In the genomic region with DNA sequence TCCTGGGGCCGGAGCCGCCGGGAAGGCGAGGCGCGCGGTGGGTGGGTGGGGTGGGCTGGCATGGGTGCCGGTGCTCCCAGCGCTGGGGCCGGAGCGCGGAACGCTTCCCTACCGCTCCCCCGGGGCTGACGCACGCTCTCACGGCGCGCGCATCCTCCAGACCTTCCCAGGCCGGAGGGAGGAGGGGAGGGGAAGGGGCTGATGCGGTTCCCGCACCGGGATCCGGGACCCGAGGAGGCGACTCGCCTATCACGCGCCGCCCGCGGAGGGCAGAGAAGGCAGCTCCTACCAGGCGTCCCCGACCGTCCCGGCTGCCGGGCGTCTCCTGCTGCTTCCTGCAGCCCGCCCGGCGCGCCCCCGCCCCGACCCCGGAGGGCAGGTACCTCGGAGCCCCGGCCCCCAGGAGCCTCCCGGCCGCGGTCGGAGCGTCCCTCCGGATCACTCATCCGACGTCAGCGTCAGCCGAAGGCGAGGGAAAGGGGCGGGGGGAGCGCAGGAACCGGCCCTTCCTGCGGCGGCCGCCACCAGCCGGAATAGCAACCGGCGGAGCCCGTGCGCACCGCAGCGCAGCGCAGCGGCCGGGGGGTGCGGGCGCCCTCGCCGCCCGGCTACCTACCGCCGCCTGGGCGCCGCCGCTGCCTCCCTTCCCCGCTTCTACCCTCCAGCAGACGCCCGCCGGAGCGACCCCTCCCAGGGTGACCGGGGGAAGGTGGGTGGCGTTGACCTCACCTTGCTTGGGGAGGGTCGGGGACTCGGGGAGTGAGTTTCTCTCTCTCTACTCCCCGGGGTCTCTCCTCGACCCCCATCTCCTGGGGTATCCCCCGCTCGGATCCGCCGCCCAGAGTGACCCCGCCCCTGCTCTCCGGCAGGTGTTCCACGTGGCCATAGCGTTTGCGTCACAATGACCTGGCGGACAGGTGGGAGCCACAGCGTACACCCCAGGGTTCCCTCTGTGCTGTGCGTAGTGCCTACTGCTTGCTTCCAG, we compare ENCODE assay signal across 8 cellular contexts. TPM values are rescaled to one million over a fixed set of nuclear protein-coding genes. Genes with fewer than 3 reads are reported as not detected.
A peak's percentile ranks its signal among the peaks of the same experiment; 100 is the strongest.
DNase-seq lines count a peak whose midpoint lies in the region; ATAC-seq and TF ChIP-seq lines count a peak whose summit lies in the region.

A gene (minus strand): TSS at position 457 of the 985 bp plus-strand sequence. CDS start 26,241 bp downstream, outside the sequence.

- H3K27ac Mint-ChIP-seq in naive thymus-derived CD8-positive, alpha-beta T cell, result no peak within 1 kb of the TSS

- POLR2A ChIA-PET in naive thymus-derived CD8-positive, alpha-beta T cell (lab: Charles Lee), result interaction anchor here (0.6 kb wide), 1 partner anchor 34 kb away, joined by 3 read pairs; no protein-coding TSS in a partner anchor

- DNase-seq in activated T-cell treated with anti-CD3 and anti-CD28 coated beads for 48 hours (ENCODE audit: low read depth) (peak; percentile 18), activated T-cell treated with anti-CD3 and anti-CD28 coated beads for 4 hours (no peak), NCI-H2227 (lab: John Stamatoyannopoulos, UW; ENCODE audit: unreplicated experiment) (peak; percentile 83), foreskin fibroblast (peak; percentile 5 to 53), ureter (ENCODE audit: low spot score) (peak; percentile 79)
- no peak for DNase-seq in activated T-cell treated with anti-CD3 and anti-CD28 coated beads, Interleukin-2, amount 50 U/mL, for 4 hours
- DNase-seq in naive thymus-derived CD8-positive, alpha-beta T cell, result peak in 4 of 10 donors; percentile 5 to 62 (median 12)

- no peak for TF ChIP-seq CTCF in foreskin fibroblast (IDR thresholded peaks at IDR 0.05; ENCODE audit: low read depth, low read length)

- no peaks in the 10 kb centered on the region for H3K36me3 Mint-ChIP-seq in activated T-cell treated with anti-CD3 and anti-CD28 coated beads, Interleukin-2, amount 50 U/mL, for 4 hours (ENCODE audit: insufficient read depth)
- H3K36me3 Mint-ChIP-seq in naive thymus-derived CD8-positive, alpha-beta T cell, result peaks cover 0 to 11% (median 0%) of the 10 kb centered on the region in 3 donors

- peak within 1 kb of the TSS; percentile 37 to 41 for H3K4me3 ChIP-seq in foreskin fibroblast (ENCODE audit: low read depth in 1 of 2, low read length in 2 of 2)

- H3K27me3 Mint-ChIP-seq in activated T-cell treated with anti-CD3 and anti-CD28 coated beads, Interleukin-2, amount 50 U/mL, for 4 hours (ENCODE audit: low read depth), result peaks cover 65% of the 10 kb centered on the region
- H3K27me3 Mint-ChIP-seq in naive thymus-derived CD8-positive, alpha-beta T cell, result peaks cover 19 to 55% (median 52%) of the 10 kb centered on the region in 5 donors

- H3K4me1 Mint-ChIP-seq in activated T-cell treated with anti-CD3 and anti-CD28 coated beads, Interleukin-2, amount 50 U/mL, for 4 hours (ENCODE audit: low read depth), result peaks cover 11% of the 10 kb centered on the region
- peaks cover 3 to 13% (median 8%) of the 10 kb centered on the region in 4 donors for H3K4me1 Mint-ChIP-seq in naive thymus-derived CD8-positive, alpha-beta T cell

- peak within 1 kb of the TSS; percentile 66 for H3K4me3 Mint-ChIP-seq in activated T-cell treated with anti-CD3 and anti-CD28 coated beads, Interleukin-2, amount 50 U/mL, for 4 hours
- peak within 1 kb of the TSS; percentile 56 to 80 (median 75) for H3K4me3 Mint-ChIP-seq in naive thymus-derived CD8-positive, alpha-beta T cell

- peaks cover 3% of the 10 kb centered on the region for H3K9me3 Mint-ChIP-seq in activated T-cell treated with anti-CD3 and anti-CD28 coated beads, Interleukin-2, amount 50 U/mL, for 4 hours
- H3K9me3 Mint-ChIP-seq in naive thymus-derived CD8-positive, alpha-beta T cell, result peaks cover 0 to 3% (median 0%) of the 10 kb centered on the region in 9 donors

- ATAC-seq in HG02885 (IDR thresholded peaks at IDR 0.05; ENCODE audit: poor library complexity, unreplicated experiment), result peak; percentile 77
- ATAC-seq in activated T-cell treated with anti-CD3 and anti-CD28 coated beads, Interleukin-2, amount 50 U/mL, for 4 hours, result peak; percentile 67 to 72
- peak in 1 of 2 donors; percentile 42 for ATAC-seq in naive thymus-derived CD8-positive, alpha-beta T cell

RNA-seq across cellular contexts. Expression of the gene that starts here (rescaled TPM):
- total RNA-seq in activated T-cell treated with anti-CD3 and anti-CD28 coated beads, Interleukin-2, amount 50 U/mL, for 4 hours, result under 1 TPM; 0.18 to 0.41 (median 0.32) TPM
- total RNA-seq in naive thymus-derived CD8-positive, alpha-beta T cell, result under 1 TPM in 1 of 2 experiments, not detected in 1; 0.96 TPM
- 1 to 10 TPM in 2 of 3 donors, under 1 TPM in 1; 0.71 to 1.3 (median 1.3) TPM for polyA plus RNA-seq in naive thymus-derived CD8-positive, alpha-beta T cell
- 74.6 TPM for total RNA-seq in ureter

Comparison
In these comparisons a context has a peak if more than half of its experiments do, and no peak if none do; other contexts are left out.
1. RNA of the gene that starts here (total RNA-seq): 74.6 TPM in ureter (single experiment); 0.96 TPM in naive thymus-derived CD8-positive, alpha-beta T cell and 0.18 to 0.41 TPM in activated T-cell treated with anti-CD3 and anti-CD28 coated beads, Interleukin-2, amount 50 U/mL, for 4 hours; every median in the first group is over 10 times any median in the second.
2. DNase-seq: peak in activated T-cell treated with anti-CD3 and anti-CD28 coated beads for 48 hours (single experiment), NCI-H2227 (single experiment), foreskin fibroblast (2 of 2) and ureter (single experiment); none in activated T-cell treated with anti-CD3 and anti-CD28 coated beads for 4 hours (single experiment) and activated T-cell treated with anti-CD3 and anti-CD28 coated beads, Interleukin-2, amount 50 U/mL, for 4 hours (single experiment).
3. Peak in ATAC-seq in activated T-cell treated with anti-CD3 and anti-CD28 coated beads, Interleukin-2, amount 50 U/mL, for 4 hours; RNA of the gene not detected or under 1 TPM.